1 cellular context compared by ENCODE assay signal in genomic region chr4:48854982-48855381, GRCh38.
A peak's percentile ranks its signal among the peaks of the same experiment; 100 is the strongest.
TF ChIP-seq lines count a peak whose summit lies in the region.

No MANE protein-coding gene starts in this region.

TF ChIP-seq in HepG2, 621 proteins besides CTCF, POLR2A, EP300 and RAD21:
- TF ChIP-seq CEBPB (IDR thresholded peaks at IDR 0.05; ENCODE audit: borderline replicate concordance, low read depth, low read length) (peak; percentile 42; the same call in 1 of the 2 replicates), HNRNPH1 (optimal IDR thresholded peaks at IDR 0.05; ENCODE audit: low read depth, low read length) (no peak)
TF ChIP-seq in HepG2: peak in this region for 1.
